ENCODE assay signal across 2 cellular contexts in the genomic region with DNA sequence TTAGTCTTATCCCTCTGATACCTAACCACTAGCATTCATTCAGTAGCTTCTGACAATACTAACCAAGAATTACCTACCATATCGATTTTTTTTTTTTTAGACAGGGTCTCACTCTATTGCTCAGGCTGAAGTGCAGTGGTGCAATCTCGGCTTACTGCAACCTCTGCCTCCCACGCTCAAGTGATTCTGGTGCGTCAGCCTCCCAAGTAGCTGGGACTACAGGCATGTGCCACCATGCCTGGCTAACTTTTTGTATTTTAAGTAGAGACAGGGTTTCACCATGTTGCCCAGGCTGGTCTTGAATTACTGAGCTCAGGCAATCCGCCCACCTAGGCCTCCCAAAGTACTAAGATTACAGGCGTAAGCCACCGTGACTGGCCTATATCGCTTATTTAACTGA. TPM values are rescaled to one million over a fixed set of nuclear protein-coding genes. Genes with fewer than 3 reads are reported as not detected.
"Had no signal": no experiment of that assay in that cellular context is flagged by ENCODE, and none has a peak within 500 bp of the region (broad histone marks: within the 10 kb centered on the region; RNA-seq: fewer than 3 reads in every experiment).

No MANE protein-coding gene starts in this region.

RNA-seq across cellular contexts. Expression of gene ANKRD29, which starts 53.4 kb away (rescaled TPM):
- total RNA-seq: activated CD4-positive, alpha-beta memory T cell treated with anti-CD3 and anti-CD28 coated beads, Interleukin-2, amount 10 ng/mL, durations not matched to agents 7 days and 5 days; activated CD8-positive, alpha-beta memory T cell treated with anti-CD3 and anti-CD28 coated beads, Interleukin-2, amount 10 ng/mL, durations not matched to agents 7 days and 5 days had no signal
